In genomic region chr17:37239690-37240344, GRCh38 we compare ENCODE assay signal across 8 cellular contexts.
DNase-seq lines count a peak whose midpoint lies in the region; ATAC-seq and TF ChIP-seq lines count a peak whose summit lies in the region.

No MANE protein-coding gene starts in this region.

- H3K27me3 ChIP-seq in right atrium auricular region = no peaks in the 10 kb centered on the region
- H3K27me3 ChIP-seq in Panc1 (ENCODE audit: control insufficient read depth, insufficient read depth, low read length) = no peaks in the 10 kb centered on the region

- H3K36me3 ChIP-seq in right atrium auricular region (peaks cover 14% of the 10 kb centered on the region), Panc1 (ENCODE audit: control insufficient read depth, insufficient read depth, low read length) (peaks cover 26% of the 10 kb centered on the region)

- peak in 1 of 2 donors; percentile 72 for TF ChIP-seq CTCF in right atrium auricular region (IDR thresholded peaks at IDR 0.05)
- peak; percentile 49; the same call in 1 of the 2 replicates for TF ChIP-seq CTCF in Panc1 (IDR thresholded peaks at IDR 0.05)

- H3K27ac ChIP-seq in right atrium auricular region = no peak overlapping the region
- no peak overlapping the region for H3K27ac ChIP-seq in Panc1 (ENCODE audit: low read length)
- no peak overlapping the region for H3K27ac ChIP-seq in caudate nucleus (ENCODE audit: low read depth, low read length)
- no peak overlapping the region for H3K27ac ChIP-seq in substantia nigra (ENCODE audit: low read depth, low read length, poor library complexity, severe bottlenecking)

- in situ Hi-C loops in Panc1 (cut with HindIII; ENCODE audit: low pct_unique_long_range_greater_than_20kb, low sequenced_read_pairs) = no loop called here

- no peaks in the 10 kb centered on the region for H3K9me3 ChIP-seq in right atrium auricular region
- no peaks in the 10 kb centered on the region for H3K9me3 ChIP-seq in Panc1 (ENCODE audit: control insufficient read depth, insufficient read depth, low read depth, low read length)

- DNase-seq in Right ventricle myocardium inferior (ENCODE audit: missing footprints) (no peak), right atrium auricular region (ENCODE audit: low spot score) (no peak), Panc1 (ENCODE audit: low read depth, low spot score) (no peak), fibroblast of peridontal ligament (ENCODE audit: extremely low read depth) (peak; percentile 68), putamen (ENCODE audit: low spot score) (peak; percentile 18), caudate nucleus (lab: John Stamatoyannopoulos, UW) (no peak), substantia nigra (lab: John Stamatoyannopoulos, UW) (no peak)

- intact Hi-C loops in Right ventricle myocardium inferior (cut with DNase I) = loop anchor here (2.0 kb wide), 1 partner anchor 611 kb away; no protein-coding TSS in a partner anchor
- intact Hi-C loops in Panc1 (cut with micrococcal nuclease; ENCODE audit: unreplicated experiment) = no loop called here

- H3K4me1 ChIP-seq in right atrium auricular region (peaks cover 0 to 9% of the 10 kb centered on the region in 2 donors), Panc1 (ENCODE audit: control insufficient read depth, insufficient read depth, low read length) (no peaks in the 10 kb centered on the region)

- BruUV-seq in Panc1 (replicated peaks; lab: Mats Ljungman, UMichigan) = no TSS peak

- H3K4me3 ChIP-seq in right atrium auricular region (no peak overlapping the region), Panc1 (ENCODE audit: low read depth in 2 of 2, low read length in 2 of 2) (no peak overlapping the region)

- ATAC-seq in Right ventricle myocardium inferior (peak; percentile 46), Panc1 (no peak), HG02970 (IDR thresholded peaks at IDR 0.05; ENCODE audit: low FRiP score, unreplicated experiment) (no peak)

- POLR2A ChIA-PET in Panc1 (lab: Charles Lee) = interaction anchor here (0.5 kb wide), 1 partner anchor 47 kb away, joined by 7 read pairs; no protein-coding TSS in a partner anchor

- CTCF ChIA-PET in Panc1 (lab: Charles Lee) = no interaction called here

Comparison
In these comparisons a context has a peak if more than half of its experiments do, and no peak if none do; other contexts are left out.
1. DNase-seq: peak in fibroblast of peridontal ligament (single experiment) and putamen (single experiment); none in Right ventricle myocardium inferior (single experiment), right atrium auricular region (single experiment), Panc1 (single experiment), caudate nucleus (0 of 61) and substantia nigra (0 of 49).